8 cellular contexts compared by ENCODE assay signal in the genomic region with DNA sequence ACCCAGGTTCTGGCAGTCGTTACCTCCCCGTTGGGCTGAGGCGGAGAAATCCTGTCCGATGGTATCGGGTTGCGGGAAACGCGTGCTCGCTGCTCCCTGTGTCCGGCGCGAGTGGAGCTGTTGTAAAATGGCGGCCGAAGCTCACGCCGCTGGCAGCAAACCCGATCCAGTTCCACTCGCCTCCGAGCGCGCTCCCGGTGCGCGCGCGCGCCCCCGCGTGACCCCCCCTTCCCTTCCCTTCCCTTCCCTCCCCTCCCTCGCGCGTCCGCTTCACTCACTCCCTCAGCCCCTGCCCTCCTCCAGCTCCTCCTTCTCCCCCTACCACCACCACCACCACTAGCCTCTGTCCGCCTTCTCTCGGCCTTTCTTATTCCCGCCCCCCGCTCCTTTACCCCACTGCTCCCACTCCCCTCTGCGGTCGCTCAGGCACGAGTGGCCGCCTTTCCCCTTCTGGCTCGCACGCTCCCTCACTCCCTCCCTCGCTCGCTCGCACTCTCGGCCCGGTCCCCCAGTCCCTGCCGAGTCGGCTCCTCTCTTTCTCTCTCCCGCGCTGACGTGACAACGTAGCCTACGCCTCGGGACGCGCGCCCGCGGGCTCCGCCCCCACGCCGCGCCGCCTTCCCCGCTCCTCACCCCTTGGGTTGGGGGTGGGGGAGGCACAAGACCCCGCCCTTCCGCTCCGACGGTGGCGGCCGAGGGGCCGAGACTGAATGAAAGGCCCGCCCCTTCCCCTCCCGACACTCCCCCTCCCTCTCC. TPM values are rescaled to one million over a fixed set of nuclear protein-coding genes. Genes with fewer than 3 reads are reported as not detected.
DNase-seq lines count a peak whose midpoint lies in the region; ATAC-seq and TF ChIP-seq lines count a peak whose summit lies in the region.

A gene (minus strand): TSS at position 113 of the 756 bp plus-strand sequence. CDS start 1,447 bp downstream, outside the sequence.

- peak within 1 kb of the TSS; percentile 99 for H3K27ac ChIP-seq in PC-9
- peak within 1 kb of the TSS; percentile 99 to 100 for H3K27ac ChIP-seq in mucosa of rectum (ENCODE audit: low read depth in 2 of 2, low read length in 2 of 2)

- TF ChIP-seq CTCF in PC-9 (conservative IDR thresholded peaks at IDR 0.05), result no peak
- no peak for TF ChIP-seq CTCF in epithelial cell of proximal tubule (conservative IDR thresholded peaks at IDR 0.05; ENCODE audit: low read depth, low read length)

- peak within 1 kb of the TSS; percentile 97 for H3K4me2 ChIP-seq in PC-9

- H3K27me3 ChIP-seq in PC-9 (ENCODE audit: insufficient read depth, low read depth) (no peaks in the 10 kb centered on the region), mucosa of rectum (ENCODE audit: control insufficient read depth in 2 of 2, insufficient read depth in 2 of 2, low read length in 2 of 2) (no peaks in the 10 kb centered on the region)

- peak within 1 kb of the TSS; percentile 88; the same call in 1 of the 2 replicates for H2AFZ ChIP-seq in PC-9

- BruUV-seq in PC-9 (replicated peaks; lab: Mats Ljungman, UMichigan), result no TSS peak

- H4K20me1 ChIP-seq in PC-9 (ENCODE audit: insufficient read depth), result peaks cover 37% of the 10 kb centered on the region

- CTCF ChIA-PET in PC-9 (lab: Charles Lee), result interaction anchor here (1.5 kb wide), 1 partner anchor 35 kb away, joined by 20 read pairs; no protein-coding TSS in a partner anchor

- H3F3A ChIP-seq in PC-9 (ENCODE audit: insufficient read depth, low read depth), result peaks cover 12% of the 10 kb centered on the region; the same call in 1 of the 2 replicates

- peaks cover 47% of the 10 kb centered on the region for H3K79me2 ChIP-seq in PC-9 (ENCODE audit: low read depth)

- H3K9ac ChIP-seq in mucosa of rectum (ENCODE audit: low read depth in 1 of 2, low read length in 2 of 2), result peak within 1 kb of the TSS; percentile 92 to 98

- H3K9me2 ChIP-seq in PC-9 (ENCODE audit: insufficient read depth), result no peaks in the 10 kb centered on the region

- H3K36me3 ChIP-seq in PC-9 (ENCODE audit: low read depth), result peaks cover 30% of the 10 kb centered on the region
- peaks cover 7 to 14% of the 10 kb centered on the region in 2 donors for H3K36me3 ChIP-seq in mucosa of rectum (ENCODE audit: control insufficient read depth in 2 of 2, insufficient read depth in 2 of 2, low read length in 2 of 2)

- peak within 1 kb of the TSS; percentile 91 for H3K4me3 ChIP-seq in PC-9
- H3K4me3 ChIP-seq in epithelial cell of proximal tubule (ENCODE audit: low read depth, low read length), result peak within 1 kb of the TSS; percentile 100
- peak within 1 kb of the TSS; percentile 96 to 97 for H3K4me3 ChIP-seq in mucosa of rectum (ENCODE audit: low read length in 2 of 2)

- POLR2A ChIA-PET in PC-9 (lab: Charles Lee; ENCODE audit: unreplicated experiment), result interaction anchor here (0.5 to 1.8 kb wide), 13 partner anchors 12 to 1533 kb away, joined by 3 to 49 read pairs (median 6); no protein-coding TSS in a partner anchor

- peak; percentile 75 for ATAC-seq in GM21723 (IDR thresholded peaks at IDR 0.05; ENCODE audit: unreplicated experiment)

- intact Hi-C loops in PC-9 (cut with micrococcal nuclease; ENCODE audit: unreplicated experiment), result loop anchor here (1.0 to 5.0 kb wide), 3 partner anchors 35 to 151 kb away; a partner anchor contains a TSS

- peaks cover 30% of the 10 kb centered on the region for H3K4me1 ChIP-seq in PC-9 (replicated peaks; ENCODE audit: insufficient read depth)
- peaks cover 3 to 13% of the 10 kb centered on the region in 2 donors for H3K4me1 ChIP-seq in mucosa of rectum (ENCODE audit: control insufficient read depth in 2 of 2, insufficient read depth in 2 of 2, low read length in 2 of 2)

- H3K9me3 ChIP-seq in PC-9 (ENCODE audit: insufficient read depth, low read depth) (no peaks in the 10 kb centered on the region), mucosa of rectum (ENCODE audit: control insufficient read depth in 2 of 2, low read length in 2 of 2) (no peaks in the 10 kb centered on the region)

- in situ Hi-C loops in KBM-7 (cut with MboI; ENCODE audit: low pct_unique_long_range_greater_than_20kb, low sequenced_read_pairs), result no loop called here

- DNase-seq in DMS53 treated with DMSO at 0.1 percent for 48 hours (lab: John Stamatoyannopoulos, UW; ENCODE audit: unreplicated experiment) (peak; percentile 88), KBM-7 (peak; percentile 98), PC-9 (peak; percentile 81 to 98), epithelial cell of proximal tubule (ENCODE audit: low read depth) (no peak)
- DNase-seq in activated T-cell treated with anti-CD3 and anti-CD28 coated beads, Interleukin-2, amount 50 U/mL, for 1 hour, result peak; percentile 98
- DNase-seq in stimulated activated CD8-positive, alpha-beta memory T cell treated with anti-CD3 and anti-CD28 coated beads, Interleukin-4, amount 100 ng/mL, for 4 hours (ENCODE audit: low read depth in 2 of 2, low spot score in 1 of 2), result peak; percentile 96 to 98

RNA-seq across cellular contexts. Expression of the gene that starts here (rescaled TPM):
- total RNA-seq in PC-9 (2021) (73.7 and 103 TPM in 2 replicates), epithelial cell of proximal tubule (59.3 and 95.1 TPM in 2 replicates)
